ENCODE assay signal across 19 cellular contexts in the genomic region with DNA sequence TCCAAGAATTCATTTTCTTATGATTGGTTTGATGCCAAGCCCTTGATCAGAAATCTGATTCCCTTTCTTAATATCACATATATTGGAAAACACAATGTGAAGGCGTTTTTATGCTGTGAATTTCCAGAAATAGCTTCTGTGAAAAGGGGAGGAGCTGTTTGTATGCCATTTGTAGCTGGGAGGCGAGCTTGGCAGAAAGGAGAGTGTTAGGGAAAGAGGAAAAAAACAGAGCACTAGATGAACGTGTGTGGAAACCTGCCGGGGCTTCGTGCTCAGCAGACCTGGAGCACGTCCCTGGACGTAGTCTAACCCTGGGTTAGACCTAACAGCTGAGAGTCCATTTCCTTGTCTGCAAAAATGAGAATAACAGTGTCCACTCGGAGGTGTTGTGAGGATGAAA. TPM values are rescaled to one million over a fixed set of nuclear protein-coding genes. Genes with fewer than 3 reads are reported as not detected.
DNase-seq lines count a peak whose midpoint lies in the region; TF ChIP-seq lines count a peak whose summit lies in the region.
"Had no signal": no experiment of that assay in that cellular context is flagged by ENCODE, and none has a peak within 500 bp of the region (broad histone marks: within the 10 kb centered on the region; RNA-seq: fewer than 3 reads in every experiment).

No MANE protein-coding gene starts in this region.

- no peak for TF ChIP-seq RAD21 in neural cell (conservative IDR thresholded peaks at IDR 0.05)

- H3K27ac ChIP-seq in left ventricle myocardium inferior (replicated peaks) (peak overlapping the region; percentile 40), neural cell (ENCODE audit: low read length) (no peak overlapping the region)
- H3K27ac ChIP-seq: Peyer's patch had no signal

- H3F3A ChIP-seq in neural cell (ENCODE audit: insufficient read depth, low read length, poor library complexity, severe bottlenecking): no peaks in the 10 kb centered on the region

- H3K9me3 Mint-ChIP-seq in dendritic cell treated with granulocyte-macrophage colony-stimulating factor and Interleukin-4, amounts not matched to agents 40 ng/mL and 50 ng/mL, for 4 days: no peaks in the 10 kb centered on the region
- H3K9me3 Mint-ChIP-seq: GM23338 had no signal

- H3K4me1 ChIP-seq in left ventricle myocardium inferior: peaks cover 13% of the 10 kb centered on the region
- H3K4me1 ChIP-seq: Peyer's patch had no signal

- H3K9me2 ChIP-seq in neural cell (ENCODE audit: insufficient read depth, low read length): no peaks in the 10 kb centered on the region

- peaks cover 47% of the 10 kb centered on the region for H3K36me3 Mint-ChIP-seq in dendritic cell treated with granulocyte-macrophage colony-stimulating factor and Interleukin-4, amounts not matched to agents 40 ng/mL and 50 ng/mL, for 4 days (ENCODE audit: low read depth)

- no peak overlapping the region for H3K4me2 ChIP-seq in neural cell (ENCODE audit: low read length)
- H3K4me2 ChIP-seq: GM23338 had no signal

- no peaks in the 10 kb centered on the region for H3K36me3 ChIP-seq in left ventricle myocardium inferior
- no peaks in the 10 kb centered on the region for H3K36me3 ChIP-seq in neural cell (ENCODE audit: insufficient read depth, low read length)
- H3K36me3 ChIP-seq: Peyer's patch had no signal

- DNase-seq in left ventricle myocardium inferior (no peak), cardiac septum (ENCODE audit: low spot score) (no peak), Kasumi-1 (lab: John Stamatoyannopoulos, UW) (no peak), COLO668 (lab: John Stamatoyannopoulos, UW; ENCODE audit: unreplicated experiment) (no peak), NOMO-1 treated with dmso at 0.1 percent for 144 hours (lab: John Stamatoyannopoulos, UW; ENCODE audit: unreplicated experiment) (no peak), SIG-M5 treated with dmso at 0.1 percent for 504 hours (lab: John Stamatoyannopoulos, UW; ENCODE audit: unreplicated experiment) (no peak)
- DNase-seq: Calu3, DMS79, GDM1, IMR-90, NCI-H1417, NCI-H2029, NCI-H2171 treated with DMSO at 0.1 percent for 48 hours, NCI-H510A, Peyer's patch, SHP77 treated with DMSO at 0.1 percent for 48 hours had no signal

- no peaks in the 10 kb centered on the region for H3K79me2 ChIP-seq in neural cell (replicated peaks; ENCODE audit: insufficient read depth, low read length)

- peaks cover 20% of the 10 kb centered on the region for H3K27me3 Mint-ChIP-seq in dendritic cell treated with granulocyte-macrophage colony-stimulating factor and Interleukin-4, amounts not matched to agents 40 ng/mL and 50 ng/mL, for 4 days

- H4K20me1 ChIP-seq in neural cell (ENCODE audit: insufficient read depth): no peaks in the 10 kb centered on the region

- H3K4me3 Mint-ChIP-seq in dendritic cell treated with granulocyte-macrophage colony-stimulating factor and Interleukin-4, amounts not matched to agents 40 ng/mL and 50 ng/mL, for 4 days: no peak overlapping the region
- H3K4me3 Mint-ChIP-seq: GM23338 had no signal

- H3K4me3 ChIP-seq in left ventricle myocardium inferior: no peak overlapping the region
- H3K4me3 ChIP-seq in neural cell (ENCODE audit: low read length): peak overlapping the region; percentile 68
- H3K4me3 ChIP-seq: GM23338, Peyer's patch had no signal

- TF ChIP-seq CTCF in left ventricle myocardium inferior (IDR thresholded peaks at IDR 0.05; ENCODE audit: borderline replicate concordance) (no peak), neural cell (IDR thresholded peaks at IDR 0.05; ENCODE audit: poor library complexity, severe bottlenecking) (no peak)

- intact Hi-C loops in left ventricle myocardium inferior (cut with micrococcal nuclease): no loop called here
- intact Hi-C loops in cardiac septum (cut with DNase I): no loop called here
- intact Hi-C loops in dendritic cell treated with granulocyte-macrophage colony-stimulating factor and Interleukin-4, amounts not matched to agents 40 ng/mL and 50 ng/mL, for 4 days (cut with micrococcal nuclease): no loop called here

- H3K4me1 Mint-ChIP-seq in dendritic cell treated with granulocyte-macrophage colony-stimulating factor and Interleukin-4, amounts not matched to agents 40 ng/mL and 50 ng/mL, for 4 days (ENCODE audit: low read depth): peaks cover 31% of the 10 kb centered on the region

- H2AFZ ChIP-seq in neural cell (ENCODE audit: low read depth, low read length): no peak overlapping the region
- H2AFZ ChIP-seq: GM23338 had no signal

- no peak overlapping the region for H3K9ac ChIP-seq in neural cell (ENCODE audit: low read length)

- H3K27me3 ChIP-seq in left ventricle myocardium inferior (ENCODE audit: low read depth): no peaks in the 10 kb centered on the region
- H3K27me3 ChIP-seq in neural cell (ENCODE audit: insufficient read depth, low read depth, low read length): no peaks in the 10 kb centered on the region
- H3K27me3 ChIP-seq: Peyer's patch had no signal

- peak overlapping the region; percentile 24 for H3K27ac Mint-ChIP-seq in dendritic cell treated with granulocyte-macrophage colony-stimulating factor and Interleukin-4, amounts not matched to agents 40 ng/mL and 50 ng/mL, for 4 days
- H3K27ac Mint-ChIP-seq: GM23338 had no signal

- no peaks in the 10 kb centered on the region for H3K9me3 ChIP-seq in left ventricle myocardium inferior (replicated peaks)
- no peaks in the 10 kb centered on the region for H3K9me3 ChIP-seq in neural cell (ENCODE audit: low read length)
- H3K9me3 ChIP-seq: Peyer's patch had no signal

- TF ChIP-seq EP300 in neural cell (conservative IDR thresholded peaks at IDR 0.05; ENCODE audit: poor library complexity, severe bottlenecking): no peak

TF ChIP-seq in neural cell, 6 proteins besides CTCF, POLR2A, EP300 and RAD21:
- TF ChIP-seq MXI1 (conservative IDR thresholded peaks at IDR 0.05; ENCODE audit: poor library complexity, severe bottlenecking): no peak
- no peak for TF ChIP-seq REST (IDR thresholded peaks at IDR 0.05; ENCODE audit: borderline replicate concordance)
- no peak for TF ChIP-seq SMC3 (conservative IDR thresholded peaks at IDR 0.05; ENCODE audit: poor library complexity)
- no peak for TF ChIP-seq TAF1 (IDR thresholded peaks at IDR 0.05; ENCODE audit: low read depth)
- no peak for TF ChIP-seq POLR2AphosphoS5 (IDR thresholded peaks at IDR 0.05)
- no peak for TF ChIP-seq EZH2 (IDR thresholded peaks at IDR 0.05; ENCODE audit: borderline replicate concordance, insufficient read depth, low read length, poor library complexity, severe bottlenecking)

RNA-seq across cellular contexts. Expression of gene CLCN4, which starts 3.4 kb away (rescaled TPM):
- 36.1 TPM for total RNA-seq in left ventricle myocardium inferior
- 23.4 TPM for total RNA-seq in cardiac septum
- polyA plus RNA-seq in neural cell: 21.4 and 21.7 TPM in 2 replicates
- polyA minus RNA-seq in neural cell: 50.2 and 52.8 TPM in 2 replicates
